Comparison of ENCODE assay signal across 24 cellular contexts in genomic region chr3:23623841-23624240, GRCh38.
DNase-seq lines count a peak whose midpoint lies in the region; ATAC-seq and TF ChIP-seq lines count a peak whose summit lies in the region.
"Had no signal": no experiment of that assay in that cellular context is flagged by ENCODE, and none has a peak within 500 bp of the region (broad histone marks: within the 10 kb centered on the region; RNA-seq: fewer than 3 reads in every experiment).

No MANE protein-coding gene starts in this region.

- H4K8ac ChIP-seq in IMR-90 (ENCODE audit: low read depth in 2 of 2, low read length in 2 of 2), result no peak overlapping the region

- DNase-seq in IMR-90, result peak; percentile 15
- peak; percentile 79 for DNase-seq in astrocyte of the hippocampus (ENCODE audit: low read depth, low spot score)
- peak; percentile 48 to 53 for DNase-seq in fibroblast of lung (ENCODE audit: low read depth in 2 of 2)
- peak; percentile 28 for DNase-seq in myocyte (ENCODE audit: low read depth)
- DNase-seq in activated naive CD4-positive, alpha-beta T cell treated with anti-CD3 and anti-CD28 coated beads, Interleukin-2, amount 10 ng/mL, durations not matched to agents 7 days and 5 days, result no peak
- DNase-seq in foreskin keratinocyte, result no peak
- DNase-seq in caudate nucleus (lab: John Stamatoyannopoulos, UW), result no peak
- no peak for DNase-seq in GM19238 (ENCODE audit: insufficient read length, low spot score)
- DNase-seq: Caco-2; CD8-positive, alpha-beta T cell; EL; GDM1; H9; KBM-7; MG63; NCI-H2029; NCI-H226; NCI-H510A; NCI-H69; SHP77 treated with DMSO at 0.1 percent for 48 hours had no signal

- H3K79me1 ChIP-seq in IMR-90 (ENCODE audit: low read depth in 1 of 2, low read length in 2 of 2), result no peaks in the 10 kb centered on the region

- peaks cover 10% of the 10 kb centered on the region for H3K27me3 Mint-ChIP-seq in activated naive CD4-positive, alpha-beta T cell treated with anti-CD3 and anti-CD28 coated beads, Interleukin-2, amount 10 ng/mL, durations not matched to agents 7 days and 5 days
- H3K27me3 Mint-ChIP-seq: B cell had no signal

- no peak overlapping the region for H2BK120ac ChIP-seq in IMR-90 (ENCODE audit: low read depth, low read length)

- ATAC-seq in IMR-90 (ENCODE audit: low read depth), result no peak
- no peak for ATAC-seq in foreskin keratinocyte
- ATAC-seq: CD8-positive, alpha-beta T cell; GM23338; Panc1 had no signal

- H2BK20ac ChIP-seq in IMR-90 (ENCODE audit: low read depth, low read length), result no peak overlapping the region

- TF ChIP-seq RAD21 in IMR-90 (IDR thresholded peaks at IDR 0.05; ENCODE audit: low read length), result no peak

- H3K27ac ChIP-seq in IMR-90 (ENCODE audit: insufficient read depth, low read length), result no peak overlapping the region
- H3K27ac ChIP-seq in fibroblast of lung (ENCODE audit: insufficient read depth, low read length), result no peak overlapping the region
- H3K27ac ChIP-seq in foreskin keratinocyte, result no peak overlapping the region
- no peak overlapping the region for H3K27ac ChIP-seq in caudate nucleus (ENCODE audit: low read depth, low read length)
- H3K27ac ChIP-seq: C4-2B had no signal

- no peak overlapping the region for H3K23ac ChIP-seq in IMR-90 (ENCODE audit: low read depth, low read length)

- H3K79me2 ChIP-seq in fibroblast of lung (ENCODE audit: control insufficient read depth, insufficient read depth, low read length), result no peaks in the 10 kb centered on the region

- H3K4me1 Mint-ChIP-seq in activated naive CD4-positive, alpha-beta T cell treated with anti-CD3 and anti-CD28 coated beads, Interleukin-2, amount 10 ng/mL, durations not matched to agents 7 days and 5 days, result no peaks in the 10 kb centered on the region
- H3K4me1 Mint-ChIP-seq: B cell had no signal

- intact Hi-C loops in IMR-90 (cut with micrococcal nuclease), result no loop called here

- POLR2A ChIA-PET in IMR-90 (lab: Charles Lee; ENCODE audit: unreplicated experiment), result no interaction called here

- no peak overlapping the region for H4K91ac ChIP-seq in IMR-90 (ENCODE audit: insufficient read depth, low read depth, low read length)

- H3K56ac ChIP-seq in IMR-90 (ENCODE audit: extremely low read depth, insufficient read depth, low read length), result no peak overlapping the region

- no peaks in the 10 kb centered on the region for H3K9me1 ChIP-seq in IMR-90 (ENCODE audit: insufficient read depth, low read length)

- H3K36me3 ChIP-seq in IMR-90 (ENCODE audit: control insufficient read depth, insufficient read depth, low read length), result no peaks in the 10 kb centered on the region
- no peaks in the 10 kb centered on the region for H3K36me3 ChIP-seq in fibroblast of lung (ENCODE audit: control insufficient read depth, insufficient read depth, low read length)
- H3K36me3 ChIP-seq: MG63 had no signal

- H2AFZ ChIP-seq in IMR-90 (replicated peaks; ENCODE audit: low read length, poor library complexity) (no peak overlapping the region), fibroblast of lung (ENCODE audit: low read length) (no peak overlapping the region)
- H2AFZ ChIP-seq: GM23338 had no signal

- H3K4me3 ChIP-seq in IMR-90 (ENCODE audit: insufficient read depth, low read depth, low read length), result no peak overlapping the region
- H3K4me3 ChIP-seq in fibroblast of lung (replicated peaks in 1 of 4; ENCODE audit: control extremely low read depth in 1 of 4, insufficient read depth in 1 of 4, low read depth in 3 of 4, low read length in 4 of 4), result no peak overlapping the region
- H3K4me3 ChIP-seq: GM23338, MG63 had no signal

- no peak for TF ChIP-seq POLR2A in IMR-90 (IDR thresholded peaks at IDR 0.05; ENCODE audit: low read depth, low read length)

- H3K14ac ChIP-seq in IMR-90 (replicated peaks; ENCODE audit: low read depth, low read length), result no peak overlapping the region

- no peak overlapping the region for H3K4me3 Mint-ChIP-seq in activated naive CD4-positive, alpha-beta T cell treated with anti-CD3 and anti-CD28 coated beads, Interleukin-2, amount 10 ng/mL, durations not matched to agents 7 days and 5 days
- H3K4me3 Mint-ChIP-seq: B cell; CD8-positive, alpha-beta T cell; GM23338; H9 had no signal

- H3K4me1 ChIP-seq in IMR-90 (ENCODE audit: control insufficient read depth, insufficient read depth, low read length) (no peaks in the 10 kb centered on the region), fibroblast of lung (ENCODE audit: control insufficient read depth, extremely low read depth, insufficient read depth, low read length) (no peaks in the 10 kb centered on the region), foreskin keratinocyte (peaks cover 15% of the 10 kb centered on the region)

- no peak overlapping the region for H3K4ac ChIP-seq in IMR-90 (ENCODE audit: low read depth, low read length)

- H2BK15ac ChIP-seq in IMR-90 (ENCODE audit: low read depth, low read length), result no peak overlapping the region

- H3K4me2 ChIP-seq in IMR-90 (ENCODE audit: low read depth, low read length) (no peak overlapping the region), fibroblast of lung (ENCODE audit: extremely low read depth, insufficient read depth, low read length) (no peak overlapping the region)
- H3K4me2 ChIP-seq: GM23338 had no signal

- no peak overlapping the region for H2AK5ac ChIP-seq in IMR-90 (ENCODE audit: low read depth, low read length)

- no peaks in the 10 kb centered on the region for H4K20me1 ChIP-seq in IMR-90 (ENCODE audit: insufficient read depth, low read length)
- H4K20me1 ChIP-seq in fibroblast of lung (ENCODE audit: control insufficient read depth, extremely low read depth, insufficient read depth, low read length), result no peaks in the 10 kb centered on the region

- no TSS peak for BruUV-seq in IMR-90 (replicated peaks; lab: Mats Ljungman, UMichigan)

- H3K36me3 Mint-ChIP-seq in activated naive CD4-positive, alpha-beta T cell treated with anti-CD3 and anti-CD28 coated beads, Interleukin-2, amount 10 ng/mL, durations not matched to agents 7 days and 5 days, result no peaks in the 10 kb centered on the region
- H3K36me3 Mint-ChIP-seq: CD8-positive, alpha-beta T cell had no signal

- in situ Hi-C loops in IMR-90 (cut with MboI; ENCODE audit: low sequenced_read_pairs), result no loop called here

- WGBS in IMR-90 (ENCODE audit: extremely low coverage in 2 of 2, insufficient read length in 1 of 2), 2 experiments, result 80% methylated on average over 1 of the region's 2 CpGs; no CpG with 5 or more reads in 1 of the 2 experiments

- H3K9me3 ChIP-seq in IMR-90 (ENCODE audit: control insufficient read depth, insufficient read depth, low read length) (peaks cover 12% of the 10 kb centered on the region), fibroblast of lung (ENCODE audit: control insufficient read depth, insufficient read depth, low read depth, low read length) (no peaks in the 10 kb centered on the region)
- H3K9me3 ChIP-seq: Caco-2, MG63 had no signal

- no peak overlapping the region for H3K9ac ChIP-seq in IMR-90 (ENCODE audit: low read depth, low read length)
- H3K9ac ChIP-seq in fibroblast of lung (ENCODE audit: insufficient read depth, low read length), result no peak overlapping the region

- CTCF ChIA-PET in IMR-90 (lab: Yijun Ruan, JAX), result no interaction called here
- CTCF ChIA-PET in activated naive CD4-positive, alpha-beta T cell treated with anti-CD3 and anti-CD28 coated beads, Interleukin-2, amount 10 ng/mL, durations not matched to agents 7 days and 5 days (lab: Charles Lee), result no interaction called here

- H4K5ac ChIP-seq in IMR-90 (ENCODE audit: low read depth, low read length), result no peak overlapping the region

- no peak overlapping the region for H3K18ac ChIP-seq in IMR-90 (ENCODE audit: low read depth, low read length)

- H3K27ac Mint-ChIP-seq in activated naive CD4-positive, alpha-beta T cell treated with anti-CD3 and anti-CD28 coated beads, Interleukin-2, amount 10 ng/mL, durations not matched to agents 7 days and 5 days, result no peak overlapping the region
- H3K27ac Mint-ChIP-seq: B cell; CD8-positive, alpha-beta T cell; GM23338; H9 had no signal

- no peaks in the 10 kb centered on the region for H3K9me3 Mint-ChIP-seq in activated naive CD4-positive, alpha-beta T cell treated with anti-CD3 and anti-CD28 coated beads, Interleukin-2, amount 10 ng/mL, durations not matched to agents 7 days and 5 days

- H3K27me3 ChIP-seq in IMR-90 (ENCODE audit: control insufficient read depth, insufficient read depth, low read length), result no peaks in the 10 kb centered on the region
- H3K27me3 ChIP-seq in fibroblast of lung (ENCODE audit: control insufficient read depth, insufficient read depth, low read length), result no peaks in the 10 kb centered on the region
- H3K27me3 ChIP-seq in foreskin keratinocyte, result no peaks in the 10 kb centered on the region
- H3K27me3 ChIP-seq: MG63 had no signal

- H2BK5ac ChIP-seq in IMR-90 (ENCODE audit: low read depth, low read length, poor library complexity, severe bottlenecking), result no peak overlapping the region

- no peak overlapping the region for H2AK9ac ChIP-seq in IMR-90 (replicated peaks; ENCODE audit: low read depth, low read length, poor library complexity)

- TF ChIP-seq CTCF in IMR-90 (conservative IDR thresholded peaks at IDR 0.05; ENCODE audit: low read depth, low read length) (no peak), fibroblast of lung (conservative IDR thresholded peaks at IDR 0.05 in 1 of 2, IDR thresholded peaks at IDR 0.05 in 1 of 2; ENCODE audit: low read depth in 1 of 2, low read length in 2 of 2) (no peak), foreskin keratinocyte (conservative IDR thresholded peaks at IDR 0.05) (no peak)

- dilution Hi-C loops in IMR-90 (cut with HindIII; ENCODE audit: low sequenced_read_pairs, unreplicated experiment), result no loop called here

TF ChIP-seq in IMR-90, 13 proteins besides CTCF, POLR2A, EP300 and RAD21:
- TF ChIP-seq ELK1 (IDR thresholded peaks at IDR 0.05; ENCODE audit: borderline replicate concordance, low read depth, low read length), result no peak
TF ChIP-seq in IMR-90: peak in this region for 0.

Comparison
In these comparisons a context has a peak if more than half of its experiments do, and no peak if none do; other contexts are left out.
1. DNase-seq: peak in IMR-90 (single experiment), astrocyte of the hippocampus (single experiment), fibroblast of lung (2 of 2) and myocyte (single experiment); none in activated naive CD4-positive, alpha-beta T cell treated with anti-CD3 and anti-CD28 coated beads, Interleukin-2, amount 10 ng/mL, durations not matched to agents 7 days and 5 days (single experiment), foreskin keratinocyte (0 of 2), caudate nucleus (0 of 61) and GM19238 (single experiment).